Comparison of ENCODE assay signal across 28 cellular contexts in genomic region chr2:39704540-39704939, GRCh38. TPM values are rescaled to one million over a fixed set of nuclear protein-coding genes. Genes with fewer than 3 reads are reported as not detected.
"Had no signal": no experiment of that assay in that cellular context is flagged by ENCODE, and none has a peak within 500 bp of the region (broad histone marks: within the 10 kb centered on the region; RNA-seq: fewer than 3 reads in every experiment).

No MANE protein-coding gene starts in this region.

- H3K36me3 ChIP-seq: brain microvascular endothelial cell, gastrocnemius medialis, WERI-Rb-1 had no signal

- ATAC-seq: activated CD4-positive, CD25-positive, alpha-beta regulatory T cell treated with anti-CD3 and anti-CD28 coated beads, Interleukin-2, amount 50 U/mL, for 24 hours; activated CD8-positive, alpha-beta memory T cell treated with anti-CD3 and anti-CD28 coated beads, Interleukin-2, amount 10 ng/mL, durations not matched to agents 7 days and 5 days; activated CD8-positive, alpha-beta T cell treated with anti-CD3 and anti-CD28 coated beads, Interleukin-2, amount 10 ng/mL, durations not matched to agents 7 days and 5 days; activated naive CD8-positive, alpha-beta T cell treated with anti-CD3 and anti-CD28 coated beads, Interleukin-2, amount 50 U/mL, for 24 hours; effector memory CD8-positive, alpha-beta T cell; foreskin keratinocyte; gastrocnemius medialis; heart left ventricle had no signal

- H3K27ac ChIP-seq: brain microvascular endothelial cell, coronary artery, esophagus muscularis mucosa, foreskin keratinocyte, gastrocnemius medialis, heart left ventricle, WERI-Rb-1 had no signal

- H3K27me3 ChIP-seq: brain microvascular endothelial cell, esophagus muscularis mucosa, gastrocnemius medialis, heart left ventricle had no signal

- H3K4me1 ChIP-seq: esophagus muscularis mucosa, foreskin keratinocyte, gastrocnemius medialis, heart left ventricle had no signal

- DNase-seq: activated B cell treated with CpG ODN at 0.5 μM for 24 hours; activated CD4-positive, alpha-beta memory T cell treated with anti-CD3 and anti-CD28 coated beads for 36 hours; activated CD4-positive, alpha-beta T cell treated with anti-CD3 and anti-CD28 coated beads for 48 hours; activated CD8-positive, alpha-beta memory T cell treated with anti-CD3 and anti-CD28 coated beads, Interleukin-2, amount 10 ng/mL, durations not matched to agents 7 days and 5 days; activated CD8-positive, alpha-beta memory T cell treated with anti-CD3 and anti-CD28 coated beads, Interleukin-2, amount 50 U/mL, for 4 hours; activated CD8-positive, alpha-beta T cell treated with anti-CD3 and anti-CD28 coated beads, Interleukin-2, amount 10 ng/mL, durations not matched to agents 7 days and 5 days; activated effector memory CD4-positive, alpha-beta T cell treated with anti-CD3 and anti-CD28 coated beads, Interleukin-2, amount 50 U/mL, for 16 hours; activated naive CD4-positive, alpha-beta T cell treated with anti-CD3 and anti-CD28 coated beads for 36 hours; activated naive CD8-positive, alpha-beta T cell treated with anti-CD3 and anti-CD28 coated beads for 36 hours; activated naive CD8-positive, alpha-beta T cell treated with anti-CD3 and anti-CD28 coated beads, Interleukin-2, amount 50 U/mL, for 24 hours; activated T-cell treated with anti-CD3 and anti-CD28 coated beads, Interleukin-2, amount 50 U/mL, for 1 hour; activated T-cell treated with anti-CD3 and anti-CD28 coated beads, Interleukin-2, amount 50 U/mL, for 48 hours; brain microvascular endothelial cell; dorsolateral prefrontal cortex; effector memory CD8-positive, alpha-beta T cell; erythroblast; foreskin keratinocyte; gastrocnemius medialis; glutamatergic neuron; heart left ventricle; hypothalamus; T1000; WERI-Rb-1 had no signal

- H3K4me3 ChIP-seq: coronary artery, dorsolateral prefrontal cortex, esophagus muscularis mucosa, gastrocnemius medialis, heart left ventricle had no signal

RNA-seq across cellular contexts. Expression of gene TMEM178A, which starts 38.8 kb away (rescaled TPM):
- total RNA-seq: activated B cell treated with CpG ODN at 0.5 μM for 24 hours; activated CD8-positive, alpha-beta memory T cell treated with anti-CD3 and anti-CD28 coated beads for 36 hours; activated CD8-positive, alpha-beta memory T cell treated with anti-CD3 and anti-CD28 coated beads, Interleukin-2, amount 10 ng/mL, durations not matched to agents 7 days and 5 days; activated CD8-positive, alpha-beta T cell treated with anti-CD3 and anti-CD28 coated beads, Interleukin-2, amount 10 ng/mL, durations not matched to agents 7 days and 5 days; activated T-helper 1 cell treated with anti-CD3 and anti-CD28 coated beads, Interleukin-12 subunit alpha, Interleukin-12 subunit beta, Interleukin-2, Interleukin-4 antibody, amounts not matched to agents 30 ng/mL and 10 ng/mL and 1 ng/mL, durations not matched to agents 14 hours and 24 hours and 36 hours; foreskin keratinocyte had no signal
